In genomic region chr1:94095744-94096469, GRCh38 we compare ENCODE assay signal across 17 cellular contexts. TPM values are rescaled to one million over a fixed set of nuclear protein-coding genes. Genes with fewer than 3 reads are reported as not detected.
DNase-seq lines count a peak whose midpoint lies in the region; ATAC-seq, FAIRE-seq and TF ChIP-seq lines count a peak whose summit lies in the region.
"Had no signal": no experiment of that assay in that cellular context is flagged by ENCODE, and none has a peak within 500 bp of the region (broad histone marks: within the 10 kb centered on the region; RNA-seq: fewer than 3 reads in every experiment).

No MANE protein-coding gene starts in this region.

- H3K4me1 ChIP-seq in A673 (ENCODE audit: insufficient read depth, low read length, poor library complexity, severe bottlenecking), result peaks cover 49% of the 10 kb centered on the region
- H3K4me1 ChIP-seq in ascending aorta, result peaks cover 10 to 29% of the 10 kb centered on the region in 2 donors
- peaks cover 0 to 75% (median 57%) of the 10 kb centered on the region in 12 donors for H3K4me1 ChIP-seq in heart left ventricle
- no peaks in the 10 kb centered on the region for H3K4me1 ChIP-seq in pancreas

- DNase-seq in A673 (ENCODE audit: low spot score) (no peak), ascending aorta (ENCODE audit: low spot score in 2 of 2) (peak in 1 of 2 donors; percentile 74), heart left ventricle (peak; percentile 63 to 76 (median 65)), pancreas (no peak), SHP77 treated with DMSO at 0.1 percent for 48 hours (lab: John Stamatoyannopoulos, UW) (no peak), NCI-H146 treated with DMSO at 0.1 percent for 48 hours (lab: John Stamatoyannopoulos, UW; ENCODE audit: unreplicated experiment) (no peak)
- DNase-seq in stimulated activated naive CD4-positive, alpha-beta T cell (lab: John Stamatoyannopoulos, UW), result no peak
- DNase-seq in activated CD8-positive, alpha-beta memory T cell treated with anti-CD3 and anti-CD28 coated beads, Interleukin-2, amount 50 U/mL, for 4 hours, result no peak
- DNase-seq: activated CD4-positive, alpha-beta T cell treated with anti-CD3 and anti-CD28 coated beads for 4 hours; activated naive CD4-positive, alpha-beta T cell treated with Interleukin-2 at 50 U/mL for 16 hours; mammary epithelial cell; NCI-H510A treated with DMSO at 0.1 percent for 48 hours; SK-N-SH had no signal

- ATAC-seq in heart left ventricle (peak; percentile 27 to 77 (median 51)), pancreas (peak in 3 of 4 donors; percentile 19 to 41 (median 26))
- ATAC-seq: stimulated activated effector memory CD8-positive, alpha-beta T cell treated with anti-CD3 and anti-CD28 coated beads, Interleukin-12 subunit alpha, Interleukin-12 subunit beta, amount 100 ng/mL, for 72 hours had no signal

- no peak for FAIRE-seq in pancreas (lab: Jason Lieb, UNC)
- FAIRE-seq: A204.1, H54 had no signal

- no peak for TF ChIP-seq CTCF in A673 (conservative IDR thresholded peaks at IDR 0.05; ENCODE audit: low read depth, low read length)
- TF ChIP-seq CTCF in ascending aorta (IDR thresholded peaks at IDR 0.05), result no peak
- no peak for TF ChIP-seq CTCF in heart left ventricle (IDR thresholded peaks at IDR 0.05)
- TF ChIP-seq CTCF in pancreas (IDR thresholded peaks at IDR 0.05), result no peak

- H3K9me3 ChIP-seq in A673 (ENCODE audit: low read depth, low read length, poor library complexity, severe bottlenecking) (no peaks in the 10 kb centered on the region), ascending aorta (no peaks in the 10 kb centered on the region), heart left ventricle (no peaks in the 10 kb centered on the region), pancreas (no peaks in the 10 kb centered on the region)
- H3K9me3 ChIP-seq: SK-N-SH had no signal

- POLR2A ChIA-PET in A673 (lab: Charles Lee; ENCODE audit: low non-redundant PET), result no interaction called here

- H3K4me3 ChIP-seq in A673 (ENCODE audit: low read depth, low read length, poor library complexity, severe bottlenecking), result no peak overlapping the region
- H3K4me3 ChIP-seq in ascending aorta, result peak overlapping the region in 1 of 2 donors; percentile 16
- peak overlapping the region in 1 of 12 donors; percentile 4 for H3K4me3 ChIP-seq in heart left ventricle
- H3K4me3 ChIP-seq in pancreas, result no peak overlapping the region

- no peak for TF ChIP-seq POLR2A in heart left ventricle (IDR thresholded peaks at IDR 0.05)

- intact Hi-C loops in A673 (cut with micrococcal nuclease; ENCODE audit: unreplicated experiment), result no loop called here
- intact Hi-C loops in ascending aorta (cut with DNase I), result loop anchor here (2.0 kb wide), 1 partner anchor 47 kb away; no protein-coding TSS in a partner anchor
- intact Hi-C loops in heart left ventricle (cut with DNase I), result loop anchor here in 3 of 10 donors (2.0 to 10.0 kb wide), 3 partner anchors 33 to 69 kb away; no protein-coding TSS in a partner anchor
- intact Hi-C loops in pancreas (cut with DNase I), result no loop called here

- BruUV-seq in A673 (replicated peaks; lab: Mats Ljungman, UMichigan), result no TSS peak

- H3K27ac ChIP-seq in A673 (ENCODE audit: low read depth, low read length, poor library complexity, severe bottlenecking), result peak overlapping the region; percentile 0
- H3K27ac ChIP-seq in ascending aorta, result peak overlapping the region; percentile 63 to 79
- peak overlapping the region; percentile 70 to 94 (median 82) for H3K27ac ChIP-seq in heart left ventricle
- H3K27ac ChIP-seq in pancreas, result peak overlapping the region in 1 of 4 donors; percentile 34
- H3K27ac ChIP-seq: epithelial cell of prostate had no signal

- no peaks in the 10 kb centered on the region for H3K27me3 ChIP-seq in A673 (replicated peaks; ENCODE audit: insufficient read depth, low read depth, low read length, poor library complexity)
- H3K27me3 ChIP-seq in ascending aorta, result no peaks in the 10 kb centered on the region
- peaks cover 0 to 7% (median 0%) of the 10 kb centered on the region in 9 donors for H3K27me3 ChIP-seq in heart left ventricle
- no peaks in the 10 kb centered on the region for H3K27me3 ChIP-seq in pancreas

- CTCF ChIA-PET in A673 (lab: Charles Lee), result interaction anchor here (1.6 kb wide), 1 partner anchor 56 kb away, joined by 4 read pairs; no protein-coding TSS in a partner anchor

- no peaks in the 10 kb centered on the region for H3K36me3 ChIP-seq in A673 (ENCODE audit: insufficient read depth, low read length, poor library complexity, severe bottlenecking)
- no peaks in the 10 kb centered on the region for H3K36me3 ChIP-seq in ascending aorta
- no peaks in the 10 kb centered on the region for H3K36me3 ChIP-seq in heart left ventricle
- H3K36me3 ChIP-seq in pancreas, result no peaks in the 10 kb centered on the region

- 72 to 82% (median 78%) methylated on average over 11 to 14 of the region's 14 CpGs for WGBS in heart left ventricle, 4 donors
- 83% methylated on average over 14 of the region's 14 CpGs for WGBS in pancreas, 2 donors

RNA-seq across cellular contexts. Expression of gene ABCA4, which starts 25.0 kb away (rescaled TPM):
- total RNA-seq in A673 (2021) (0.09 and 0.44 TPM in 2 replicates), ascending aorta (not detected), heart left ventricle (under 1 TPM in 7 of 9 donors, not detected in 2; 0.13 to 0.37 (median 0.24) TPM), pancreas (under 1 TPM in 4 of 6 donors, not detected in 2; 0.03 to 0.16 (median 0.10) TPM)
- polyA plus RNA-seq in heart left ventricle (under 1 TPM; 0.04 to 0.08 TPM), pancreas (under 1 TPM; 0.15 to 0.16 TPM)

Comparison
In these comparisons a context has a peak if more than half of its experiments do, and no peak if none do; other contexts are left out.
1. DNase-seq: peak in heart left ventricle (5 of 5); none in A673 (single experiment), pancreas (0 of 6), stimulated activated naive CD4-positive, alpha-beta T cell (0 of 6), activated CD8-positive, alpha-beta memory T cell treated with anti-CD3 and anti-CD28 coated beads, Interleukin-2, amount 50 U/mL, for 4 hours (single experiment), SHP77 treated with DMSO at 0.1 percent for 48 hours (single experiment) and NCI-H146 treated with DMSO at 0.1 percent for 48 hours (single experiment).